Comparison of ENCODE assay signal across 8 cellular contexts in the genomic region with DNA sequence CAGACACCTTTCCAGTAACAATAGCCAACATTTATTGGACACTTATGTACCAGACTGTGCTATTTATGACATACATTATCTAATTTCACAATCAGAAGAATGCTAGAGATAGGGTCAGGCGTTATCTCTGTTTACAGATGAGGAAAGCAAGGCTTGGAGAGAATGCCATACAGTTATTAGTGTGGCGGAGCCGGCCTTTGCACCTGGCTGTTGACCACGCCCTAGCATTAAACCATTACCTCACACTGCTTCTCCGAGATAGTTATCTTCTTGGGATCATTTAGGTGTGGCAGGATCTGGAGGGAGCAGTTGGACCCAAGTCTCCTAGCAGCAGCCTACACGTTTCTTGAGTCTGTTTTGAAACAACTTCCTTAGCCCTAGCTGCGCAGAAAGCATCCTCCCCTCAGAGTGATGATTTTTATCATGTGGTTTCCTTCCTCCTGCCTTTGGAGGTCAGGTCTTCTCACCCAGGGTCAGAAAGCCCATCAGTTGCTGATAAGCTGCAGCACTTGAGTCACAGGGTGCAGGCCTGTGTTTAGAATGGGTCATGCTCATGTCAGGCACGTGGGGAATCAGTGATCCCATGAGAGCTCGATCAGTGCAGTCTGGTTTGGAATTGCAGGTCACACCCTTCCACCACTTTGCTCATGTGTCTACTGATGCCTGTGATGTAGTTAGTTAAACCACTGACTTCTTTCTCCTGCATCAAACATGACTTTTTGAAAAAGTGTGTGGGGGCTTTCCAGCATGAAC.
DNase-seq lines count a peak whose midpoint lies in the region; ATAC-seq and TF ChIP-seq lines count a peak whose summit lies in the region.

No MANE protein-coding gene starts in this region.

- ATAC-seq in GM18858 (IDR thresholded peaks at IDR 0.05; ENCODE audit: unreplicated experiment) (peak; percentile 28), HG03060 (IDR thresholded peaks at IDR 0.05; ENCODE audit: low read depth, unreplicated experiment) (peak; percentile 38), lower lobe of right lung (peak; percentile 23 to 53)
- ATAC-seq in activated naive CD8-positive, alpha-beta T cell treated with anti-CD3 and anti-CD28 coated beads, Interleukin-2, amount 10 ng/mL, durations not matched to agents 7 days and 5 days (ENCODE audit: low read depth): peak; percentile 65

- POLR2A ChIA-PET in RWPE1 (lab: Yijun Ruan, JAX; ENCODE audit: low non-redundant PET): no interaction called here
- POLR2A ChIA-PET in activated naive CD8-positive, alpha-beta T cell treated with anti-CD3 and anti-CD28 coated beads, Interleukin-2, amount 10 ng/mL, durations not matched to agents 7 days and 5 days (lab: Charles Lee): interaction anchor here (1.0 to 13.3 kb wide), 5 partner anchors 13 to 26 kb away, joined by 3 to 243 read pairs (median 5); no protein-coding TSS in a partner anchor

- H3K27me3 ChIP-seq in lower lobe of right lung (ENCODE audit: low read depth) (no peaks in the 10 kb centered on the region), vagina (no peaks in the 10 kb centered on the region)

- peaks cover 92% of the 10 kb centered on the region for H3K4me1 Mint-ChIP-seq in activated naive CD8-positive, alpha-beta T cell treated with anti-CD3 and anti-CD28 coated beads, Interleukin-2, amount 10 ng/mL, durations not matched to agents 7 days and 5 days

- CTCF ChIA-PET in RWPE1 (lab: Yijun Ruan, JAX): no interaction called here

- intact Hi-C loops in lower lobe of right lung (cut with DNase I): no loop called here
- intact Hi-C loops in vagina (cut with DNase I): no loop called here

- H3K27me3 Mint-ChIP-seq in activated naive CD8-positive, alpha-beta T cell treated with anti-CD3 and anti-CD28 coated beads, Interleukin-2, amount 10 ng/mL, durations not matched to agents 7 days and 5 days: no peaks in the 10 kb centered on the region

- H3K27ac Mint-ChIP-seq in activated naive CD8-positive, alpha-beta T cell treated with anti-CD3 and anti-CD28 coated beads, Interleukin-2, amount 10 ng/mL, durations not matched to agents 7 days and 5 days: peak overlapping the region; percentile 90

- peaks cover 22% of the 10 kb centered on the region for H3K36me3 Mint-ChIP-seq in activated naive CD8-positive, alpha-beta T cell treated with anti-CD3 and anti-CD28 coated beads, Interleukin-2, amount 10 ng/mL, durations not matched to agents 7 days and 5 days

- no peak for TF ChIP-seq POLR2A in vagina (IDR thresholded peaks at IDR 0.05)

- H3K9me3 ChIP-seq in lower lobe of right lung (no peaks in the 10 kb centered on the region), vagina (no peaks in the 10 kb centered on the region)

- DNase-seq in RWPE1 (ENCODE audit: low spot score) (no peak), lower lobe of right lung (no peak), vagina (ENCODE audit: extremely low spot score in 2 of 2) (no peak), mesenteric fat pad (ENCODE audit: low spot score) (no peak), NCI-H187 treated with DMSO at 0.1 percent for 48 hours (lab: John Stamatoyannopoulos, UW) (no peak)
- peak; percentile 64 for DNase-seq in activated naive CD8-positive, alpha-beta T cell treated with anti-CD3 and anti-CD28 coated beads, Interleukin-2, amount 10 ng/mL, durations not matched to agents 7 days and 5 days

- H3K36me3 ChIP-seq in lower lobe of right lung (no peaks in the 10 kb centered on the region), vagina (no peaks in the 10 kb centered on the region)

- H3K27ac ChIP-seq in RWPE1 (peak overlapping the region; percentile 78), lower lobe of right lung (peak overlapping the region; percentile 75), vagina (peak overlapping the region; percentile 74)

- H3K4me1 ChIP-seq in lower lobe of right lung: peaks cover 96% of the 10 kb centered on the region
- H3K4me1 ChIP-seq in vagina: peaks cover 99% of the 10 kb centered on the region

- H3K4me3 ChIP-seq in lower lobe of right lung (peak overlapping the region; percentile 6), vagina (no peak overlapping the region)

- H3K4me3 Mint-ChIP-seq in activated naive CD8-positive, alpha-beta T cell treated with anti-CD3 and anti-CD28 coated beads, Interleukin-2, amount 10 ng/mL, durations not matched to agents 7 days and 5 days: peak overlapping the region; percentile 78

- TF ChIP-seq CTCF in RWPE1 (conservative IDR thresholded peaks at IDR 0.05; ENCODE audit: low read depth) (no peak), lower lobe of right lung (IDR thresholded peaks at IDR 0.05) (no peak), vagina (IDR thresholded peaks at IDR 0.05) (no peak)

- H3K9me3 Mint-ChIP-seq in activated naive CD8-positive, alpha-beta T cell treated with anti-CD3 and anti-CD28 coated beads, Interleukin-2, amount 10 ng/mL, durations not matched to agents 7 days and 5 days: no peaks in the 10 kb centered on the region
